In the genomic region with DNA sequence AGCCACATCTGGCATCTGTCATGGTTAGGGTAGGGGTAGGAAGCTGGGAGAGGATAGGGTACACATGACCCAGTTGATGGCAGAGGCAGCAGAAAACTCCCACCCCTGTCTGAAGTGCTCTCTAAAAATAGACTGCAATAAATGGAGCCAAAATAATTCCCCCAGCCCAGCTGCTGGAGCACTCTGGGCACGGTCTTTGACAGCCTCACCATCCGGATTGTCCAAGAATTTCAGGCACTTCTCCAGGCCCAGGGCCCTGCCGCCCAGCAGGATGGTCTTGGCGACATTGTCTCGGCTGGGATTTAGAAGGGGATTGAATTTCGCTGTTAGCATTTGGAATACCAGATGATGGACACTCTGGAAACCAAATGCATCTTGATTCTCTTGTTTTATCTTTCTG, we compare ENCODE assay signal across 22 cellular contexts.
DNase-seq lines count a peak whose midpoint lies in the region; ATAC-seq and TF ChIP-seq lines count a peak whose summit lies in the region.
"Had no signal": no experiment of that assay in that cellular context is flagged by ENCODE, and none has a peak within 500 bp of the region (broad histone marks: within the 10 kb centered on the region; RNA-seq: fewer than 3 reads in every experiment).

No MANE protein-coding gene starts in this region.

- no peak overlapping the region for H3K4me3 Mint-ChIP-seq in CD8-positive, alpha-beta T cell
- H3K4me3 Mint-ChIP-seq in neural crest cell (peak overlapping the region; percentile 78), mesothelial cell of epicardium (no peak overlapping the region)
- H3K4me3 Mint-ChIP-seq: T-helper 1 cell treated with Interleukin-12 subunit alpha and Interleukin-12 subunit beta and Interleukin-4 antibody, amounts not matched to agents 30 μg/mL and 1 μg/mL, for 36 hours had no signal

- no peaks in the 10 kb centered on the region for H3K9me3 Mint-ChIP-seq in CD8-positive, alpha-beta T cell
- no peaks in the 10 kb centered on the region for H3K9me3 Mint-ChIP-seq in neural crest cell
- no peaks in the 10 kb centered on the region for H3K9me3 Mint-ChIP-seq in mesothelial cell of epicardium
- H3K9me3 Mint-ChIP-seq: activated B cell treated with CpG ODN at 0.5 μM for 24 hours; immature natural killer cell; T-helper 1 cell treated with Interleukin-12 subunit alpha and Interleukin-12 subunit beta and Interleukin-4 antibody, amounts not matched to agents 30 μg/mL and 1 μg/mL, for 36 hours had no signal

- peaks cover 19% of the 10 kb centered on the region for H3K36me3 Mint-ChIP-seq in CD8-positive, alpha-beta T cell
- H3K36me3 Mint-ChIP-seq in neural crest cell (ENCODE audit: low read depth): no peaks in the 10 kb centered on the region
- H3K36me3 Mint-ChIP-seq in mesothelial cell of epicardium: no peaks in the 10 kb centered on the region

- TF ChIP-seq CTCF in CD8-positive, alpha-beta T cell (IDR thresholded peaks at IDR 0.05): no peak
- TF ChIP-seq CTCF in cardiac muscle cell (IDR thresholded peaks at IDR 0.05; ENCODE audit: low read depth, low read length) (no peak), neural crest cell (conservative IDR thresholded peaks at IDR 0.05) (no peak), mesothelial cell of epicardium (IDR thresholded peaks at IDR 0.05; ENCODE audit: unreplicated experiment) (no peak)

- H3K4me3 ChIP-seq in CD8-positive, alpha-beta T cell (ENCODE audit: low read depth, low read length): no peak overlapping the region
- H3K4me3 ChIP-seq in cardiac muscle cell: no peak overlapping the region
- H3K4me3 ChIP-seq: colonic mucosa, gastroesophageal sphincter, skin epidermis, thyroid gland had no signal

- peaks cover 67% of the 10 kb centered on the region for H3K4me1 Mint-ChIP-seq in CD8-positive, alpha-beta T cell (ENCODE audit: low read depth)
- peaks cover 37% of the 10 kb centered on the region for H3K4me1 Mint-ChIP-seq in neural crest cell
- peaks cover 36% of the 10 kb centered on the region for H3K4me1 Mint-ChIP-seq in mesothelial cell of epicardium

- no peaks in the 10 kb centered on the region for H3K27me3 ChIP-seq in CD8-positive, alpha-beta T cell (ENCODE audit: insufficient read depth, low read length)
- no peaks in the 10 kb centered on the region for H3K27me3 ChIP-seq in cardiac muscle cell
- H3K27me3 ChIP-seq: colonic mucosa, gastroesophageal sphincter, thyroid gland had no signal

- H3K27ac ChIP-seq in CD8-positive, alpha-beta T cell (ENCODE audit: low read depth, low read length): no peak overlapping the region
- peak overlapping the region; percentile 69 for H3K27ac ChIP-seq in cardiac muscle cell
- H3K27ac ChIP-seq: colonic mucosa, RWPE1, skin epidermis, thyroid gland had no signal

- no peaks in the 10 kb centered on the region for H3K9me3 ChIP-seq in CD8-positive, alpha-beta T cell (ENCODE audit: low read length)
- H3K9me3 ChIP-seq in cardiac muscle cell (ENCODE audit: low read depth): no peaks in the 10 kb centered on the region
- H3K9me3 ChIP-seq: colonic mucosa, gastroesophageal sphincter, thyroid gland had no signal

- no peak for DNase-seq in CD8-positive, alpha-beta T cell
- DNase-seq in NCI-H446 treated with DMSO at 0.1 percent for 48 hours (lab: John Stamatoyannopoulos, UW) (peak; percentile 32), cardiac muscle cell (ENCODE audit: low read depth in 1 of 2, low spot score in 1 of 2) (peak in 1 of 2 donors; percentile 74), neural crest cell (ENCODE audit: low read depth, low spot score) (no peak), mesothelial cell of epicardium (ENCODE audit: low spot score in 2 of 2, unreplicated experiment in 2 of 2) (no peak), NCI-H2196 (lab: John Stamatoyannopoulos, UW; ENCODE audit: unreplicated experiment) (no peak)
- DNase-seq: activated B cell treated with CpG ODN at 0.5 μM for 24 hours; activated effector memory CD4-positive, alpha-beta T cell treated with anti-CD3 and anti-CD28 coated beads, Interleukin-2, amount 50 U/mL, for 16 hours; aorta; colonic mucosa; immature natural killer cell; mesendoderm; MM.1S; NCI-H2081; stimulated activated CD4-positive, alpha-beta T cell treated with anti-CD3 and anti-CD28 coated beads, Interleukin-4, amount 100 ng/mL, for 4 hours; thyroid gland had no signal

- H3K27ac Mint-ChIP-seq in CD8-positive, alpha-beta T cell: peak overlapping the region; percentile 33
- H3K27ac Mint-ChIP-seq in neural crest cell (ENCODE audit: unreplicated experiment) (no peak overlapping the region), mesothelial cell of epicardium (no peak overlapping the region)
- H3K27ac Mint-ChIP-seq: T-helper 1 cell treated with Interleukin-12 subunit alpha and Interleukin-12 subunit beta and Interleukin-4 antibody, amounts not matched to agents 30 μg/mL and 1 μg/mL, for 36 hours had no signal

- no peaks in the 10 kb centered on the region for H3K36me3 ChIP-seq in CD8-positive, alpha-beta T cell (ENCODE audit: insufficient read depth, low read length)
- no peaks in the 10 kb centered on the region for H3K36me3 ChIP-seq in cardiac muscle cell
- H3K36me3 ChIP-seq: colonic mucosa, gastroesophageal sphincter, thyroid gland had no signal

- peaks cover 48% of the 10 kb centered on the region for H3K4me1 ChIP-seq in CD8-positive, alpha-beta T cell (ENCODE audit: insufficient read depth, low read length)
- peaks cover 34% of the 10 kb centered on the region for H3K4me1 ChIP-seq in cardiac muscle cell (ENCODE audit: low read depth)

- no peaks in the 10 kb centered on the region for H3K27me3 Mint-ChIP-seq in CD8-positive, alpha-beta T cell (ENCODE audit: low read depth)
- peaks cover 13% of the 10 kb centered on the region for H3K27me3 Mint-ChIP-seq in neural crest cell (ENCODE audit: low read depth)
- H3K27me3 Mint-ChIP-seq in mesothelial cell of epicardium (ENCODE audit: low read depth): no peaks in the 10 kb centered on the region
- H3K27me3 Mint-ChIP-seq: activated B cell treated with CpG ODN at 0.5 μM for 24 hours had no signal

- POLR2A ChIA-PET in CD8-positive, alpha-beta T cell (lab: Charles Lee): no interaction called here

- no peak for ATAC-seq in CD8-positive, alpha-beta T cell
- ATAC-seq in GM19023 (IDR thresholded peaks at IDR 0.05; ENCODE audit: unreplicated experiment) (no peak), GM21381 (IDR thresholded peaks at IDR 0.05; ENCODE audit: unreplicated experiment) (no peak)
- ATAC-seq: gastroesophageal sphincter had no signal

- CTCF ChIA-PET in CD8-positive, alpha-beta T cell (lab: Charles Lee): interaction anchor here (1.4 to 1.7 kb wide), 2 partner anchors 20 to 102 kb away, joined by 3 to 6 read pairs; no protein-coding TSS in a partner anchor

- intact Hi-C loops in CD8-positive, alpha-beta T cell (cut with DNase I, micrococcal nuclease): loop anchor here (2.0 to 10.0 kb wide), 3 partner anchors 25 to 487 kb away; partner anchors contain the start of genes RPL32 (in 1 of the 2) and TSEN2 (in 1 of the 2)
